8 cellular contexts compared by ENCODE assay signal in genomic region chr2:27582129-27582694, GRCh38. TPM values are rescaled to one million over a fixed set of nuclear protein-coding genes. Genes with fewer than 3 reads are reported as not detected.
A peak's percentile ranks its signal among the peaks of the same experiment; 100 is the strongest.
DNase-seq lines count a peak whose midpoint lies in the region; ATAC-seq and TF ChIP-seq lines count a peak whose summit lies in the region.

No MANE protein-coding gene starts in this region.

- H3K4me1 Mint-ChIP-seq in activated naive CD4-positive, alpha-beta T cell treated with anti-CD3 and anti-CD28 coated beads, Interleukin-2, amount 10 ng/mL, durations not matched to agents 7 days and 5 days, result peaks cover 56% of the 10 kb centered on the region

- CTCF ChIA-PET in activated naive CD4-positive, alpha-beta T cell treated with anti-CD3 and anti-CD28 coated beads, Interleukin-2, amount 10 ng/mL, durations not matched to agents 7 days and 5 days (lab: Charles Lee), result interaction anchor here (0.9 kb wide), 1 partner anchor 101 kb away, joined by 3 read pairs; no protein-coding TSS in a partner anchor

- H3K27me3 Mint-ChIP-seq in activated naive CD4-positive, alpha-beta T cell treated with anti-CD3 and anti-CD28 coated beads, Interleukin-2, amount 10 ng/mL, durations not matched to agents 7 days and 5 days, result peaks cover 34% of the 10 kb centered on the region

- no peaks in the 10 kb centered on the region for H3K9me3 Mint-ChIP-seq in activated naive CD4-positive, alpha-beta T cell treated with anti-CD3 and anti-CD28 coated beads, Interleukin-2, amount 10 ng/mL, durations not matched to agents 7 days and 5 days

- no peaks in the 10 kb centered on the region for H3K36me3 ChIP-seq in kidney epithelial cell (ENCODE audit: control insufficient read depth, insufficient read depth, low read length)

- no peaks in the 10 kb centered on the region for H3K27me3 ChIP-seq in kidney epithelial cell (ENCODE audit: control insufficient read depth, insufficient read depth, low read length)

- peak overlapping the region; percentile 84 for H3K4me3 Mint-ChIP-seq in activated naive CD4-positive, alpha-beta T cell treated with anti-CD3 and anti-CD28 coated beads, Interleukin-2, amount 10 ng/mL, durations not matched to agents 7 days and 5 days

- H3K27ac Mint-ChIP-seq in activated naive CD4-positive, alpha-beta T cell treated with anti-CD3 and anti-CD28 coated beads, Interleukin-2, amount 10 ng/mL, durations not matched to agents 7 days and 5 days, result peak overlapping the region; percentile 79

- TF ChIP-seq CTCF in kidney epithelial cell (IDR thresholded peaks at IDR 0.05; ENCODE audit: insufficient read depth, low read length, poor library complexity, severe bottlenecking), result no peak

- H3K36me3 Mint-ChIP-seq in activated naive CD4-positive, alpha-beta T cell treated with anti-CD3 and anti-CD28 coated beads, Interleukin-2, amount 10 ng/mL, durations not matched to agents 7 days and 5 days, result peaks cover 34% of the 10 kb centered on the region

- ATAC-seq in GM18907 (IDR thresholded peaks at IDR 0.05; ENCODE audit: unreplicated experiment) (no peak), HG03342 (IDR thresholded peaks at IDR 0.05; ENCODE audit: unreplicated experiment) (no peak)

- peak; percentile 41 for DNase-seq in DMS53 (lab: John Stamatoyannopoulos, UW)
- DNase-seq in DMS53 treated with DMSO at 0.1 percent for 48 hours (lab: John Stamatoyannopoulos, UW; ENCODE audit: unreplicated experiment), result no peak
- no peak for DNase-seq in activated naive CD4-positive, alpha-beta T cell treated with anti-CD3 and anti-CD28 coated beads, Interleukin-2, amount 10 ng/mL, durations not matched to agents 7 days and 5 days
- DNase-seq in kidney epithelial cell (ENCODE audit: low read depth), result no peak
- peak; percentile 8 for DNase-seq in superior temporal gyrus (ENCODE audit: extremely low spot score)
- DNase-seq in dedifferentiated amniotic fluid mesenchymal stem cell (ENCODE audit: extremely low spot score), result no peak

- H3K4me3 ChIP-seq in kidney epithelial cell (ENCODE audit: low read depth, low read length), result peak overlapping the region; percentile 61

RNA-seq across cellular contexts. Expression of gene ZNF512, which starts 0.6 kb away (rescaled TPM):
- 34.5 and 55.9 TPM in 2 replicates for total RNA-seq in kidney epithelial cell

RNA-seq across cellular contexts. Expression of gene CCDC121, which starts 46.6 kb away (rescaled TPM):
- 1.5 and 3.6 TPM in 2 replicates for total RNA-seq in kidney epithelial cell

RNA-seq across cellular contexts. Expression of gene GPN1, which starts 46.6 kb away (rescaled TPM):
- 55.2 and 58.3 TPM in 2 replicates for total RNA-seq in kidney epithelial cell

Comparison
In these comparisons a context has a peak if more than half of its experiments do, and no peak if none do; other contexts are left out.
1. DNase-seq: peak in DMS53 (single experiment) and superior temporal gyrus (single experiment); none in DMS53 treated with DMSO at 0.1 percent for 48 hours (single experiment), activated naive CD4-positive, alpha-beta T cell treated with anti-CD3 and anti-CD28 coated beads, Interleukin-2, amount 10 ng/mL, durations not matched to agents 7 days and 5 days (single experiment), kidney epithelial cell (single experiment) and dedifferentiated amniotic fluid mesenchymal stem cell (single experiment).